Comparison of ENCODE assay signal across 10 cellular contexts in genomic region chr1:109913360-109913879, GRCh38. TPM values are rescaled to one million over a fixed set of nuclear protein-coding genes. Genes with fewer than 3 reads are reported as not detected.
DNase-seq lines count a peak whose midpoint lies in the region; TF ChIP-seq lines count a peak whose summit lies in the region.
"Had no signal": no experiment of that assay in that cellular context is flagged by ENCODE, and none has a peak within 500 bp of the region (broad histone marks: within the 10 kb centered on the region; RNA-seq: fewer than 3 reads in every experiment).

No MANE protein-coding gene starts in this region.

- no TSS peak for BruUV-seq in OCI-LY7 (replicated peaks; lab: Mats Ljungman, UMichigan)

- no peaks in the 10 kb centered on the region for H3K27me3 ChIP-seq in GM23248 (replicated peaks; ENCODE audit: insufficient read depth)
- peaks cover 2% of the 10 kb centered on the region for H3K27me3 ChIP-seq in fibroblast of lung (ENCODE audit: control insufficient read depth, insufficient read depth, low read length)
- peaks cover 0 to 34% (median 0%) of the 10 kb centered on the region in 7 donors for H3K27me3 ChIP-seq in spleen (replicated peaks in 1 of 7)

- CTCF ChIA-PET in activated CD4-positive, alpha-beta memory T cell treated with anti-CD3 and anti-CD28 coated beads, Interleukin-2, amount 10 ng/mL, durations not matched to agents 7 days and 5 days (lab: Charles Lee) = interaction anchor here (0.6 to 4.2 kb wide), 4 partner anchors 71 to 414 kb away, joined by 3 to 23 read pairs (median 12); partner anchors contain the start of gene AHCYL1
- CTCF ChIA-PET in OCI-LY7 (lab: Charles Lee; ENCODE audit: unreplicated experiment) = no interaction called here

- H3K4me3 ChIP-seq in GM23248 (peak overlapping the region; percentile 92), fibroblast of lung (replicated peaks in 1 of 4; ENCODE audit: control extremely low read depth in 1 of 4, insufficient read depth in 1 of 4, low read depth in 3 of 4, low read length in 4 of 4) (peak overlapping the region in 2 of 4 experiments; percentile 66 to 91), spleen (peak overlapping the region; percentile 42 to 88 (median 63)), OCI-LY7 (ENCODE audit: low read depth, low read length, poor library complexity, severe bottlenecking) (no peak overlapping the region)

- H2AFZ ChIP-seq in GM23248 (no peak overlapping the region), fibroblast of lung (ENCODE audit: low read length) (no peak overlapping the region), OCI-LY7 (ENCODE audit: low read length) (no peak overlapping the region)

- H3K4me3 Mint-ChIP-seq in activated CD4-positive, alpha-beta memory T cell treated with anti-CD3 and anti-CD28 coated beads, Interleukin-2, amount 10 ng/mL, durations not matched to agents 7 days and 5 days = peak overlapping the region; percentile 94

- H3K9ac ChIP-seq in GM23248 (peak overlapping the region; percentile 89), fibroblast of lung (ENCODE audit: insufficient read depth, low read length) (no peak overlapping the region)

- H3K36me3 Mint-ChIP-seq in activated CD4-positive, alpha-beta memory T cell treated with anti-CD3 and anti-CD28 coated beads, Interleukin-2, amount 10 ng/mL, durations not matched to agents 7 days and 5 days (ENCODE audit: low read depth) = peaks cover 62% of the 10 kb centered on the region

- H3K4me1 Mint-ChIP-seq in activated CD4-positive, alpha-beta memory T cell treated with anti-CD3 and anti-CD28 coated beads, Interleukin-2, amount 10 ng/mL, durations not matched to agents 7 days and 5 days = peaks cover 76% of the 10 kb centered on the region

- H3K27ac ChIP-seq in GM23248 (peak overlapping the region; percentile 75), fibroblast of lung (ENCODE audit: insufficient read depth, low read length) (no peak overlapping the region), spleen (peak overlapping the region; percentile 35 to 88 (median 81)), OCI-LY7 (ENCODE audit: low read depth, low read length, poor library complexity, severe bottlenecking) (no peak overlapping the region)

- WGBS in GM23248 (ENCODE audit: low coverage in 1 of 2, low lambda C conversion rate in 2 of 2, missing lambda C conversion rate in 2 of 2), 2 experiments = 13 to 14% methylated on average over 1 of the region's 1 CpG
- WGBS in spleen, 5 donors = 44 to 100% (median 69%) methylated on average over 1 of the region's 1 CpG

- H3F3A ChIP-seq in GM23248 (ENCODE audit: insufficient read depth) = peaks cover 24% of the 10 kb centered on the region; the same call in 1 of the 2 replicates

- H3K9me3 ChIP-seq in GM23248 (ENCODE audit: low read depth) (no peaks in the 10 kb centered on the region), fibroblast of lung (ENCODE audit: control insufficient read depth, insufficient read depth, low read depth, low read length) (no peaks in the 10 kb centered on the region), spleen (no peaks in the 10 kb centered on the region), OCI-LY7 (ENCODE audit: low read length) (no peaks in the 10 kb centered on the region)

- H3K4me2 ChIP-seq in GM23248 (ENCODE audit: unreplicated experiment) (peak overlapping the region; percentile 95), fibroblast of lung (ENCODE audit: extremely low read depth, insufficient read depth, low read length) (peak overlapping the region; percentile 83), OCI-LY7 (ENCODE audit: low read length) (no peak overlapping the region)

- H3K9me3 Mint-ChIP-seq in activated CD4-positive, alpha-beta memory T cell treated with anti-CD3 and anti-CD28 coated beads, Interleukin-2, amount 10 ng/mL, durations not matched to agents 7 days and 5 days = no peaks in the 10 kb centered on the region

- peaks cover 31% of the 10 kb centered on the region for H3K4me1 ChIP-seq in GM23248 (ENCODE audit: insufficient read depth)
- peaks cover 21% of the 10 kb centered on the region for H3K4me1 ChIP-seq in fibroblast of lung (ENCODE audit: control insufficient read depth, extremely low read depth, insufficient read depth, low read length)
- peaks cover 15 to 95% (median 51%) of the 10 kb centered on the region in 6 donors for H3K4me1 ChIP-seq in spleen
- no peaks in the 10 kb centered on the region for H3K4me1 ChIP-seq in OCI-LY7 (ENCODE audit: insufficient read depth, low read length, poor library complexity, severe bottlenecking)

- in situ Hi-C loops in GM23248 (cut with MboI) = no loop called here
- in situ Hi-C loops in KBM-7 (cut with MboI; ENCODE audit: low pct_unique_long_range_greater_than_20kb, low sequenced_read_pairs) = no loop called here

- H3K79me2 ChIP-seq in GM23248 (ENCODE audit: insufficient read depth) (peaks cover 68% of the 10 kb centered on the region), fibroblast of lung (ENCODE audit: control insufficient read depth, insufficient read depth, low read length) (peaks cover 49% of the 10 kb centered on the region), OCI-LY7 (ENCODE audit: insufficient read depth, low read depth, low read length) (no peaks in the 10 kb centered on the region)

- TF ChIP-seq CTCF in fibroblast of lung (conservative IDR thresholded peaks at IDR 0.05 in 1 of 2, IDR thresholded peaks at IDR 0.05 in 1 of 2; ENCODE audit: low read depth in 1 of 2, low read length in 2 of 2) (no peak), spleen (IDR thresholded peaks at IDR 0.05 in 8 of 11, conservative IDR thresholded peaks at IDR 0.05 in 3 of 11) (no peak), OCI-LY7 (conservative IDR thresholded peaks at IDR 0.05; ENCODE audit: low read length) (no peak)

- H4K20me1 ChIP-seq in GM23248 (ENCODE audit: insufficient read depth) (no peaks in the 10 kb centered on the region), fibroblast of lung (ENCODE audit: control insufficient read depth, extremely low read depth, insufficient read depth, low read length) (no peaks in the 10 kb centered on the region), OCI-LY7 (ENCODE audit: insufficient read depth, low read length) (no peaks in the 10 kb centered on the region)

- no peak for TF ChIP-seq POLR2A in spleen (IDR thresholded peaks at IDR 0.05)

- H3K9me2 ChIP-seq in GM23248 (ENCODE audit: insufficient read depth) = no peaks in the 10 kb centered on the region
- no peaks in the 10 kb centered on the region for H3K9me2 ChIP-seq in OCI-LY7 (ENCODE audit: insufficient read depth, low read length)

- intact Hi-C loops in spleen (cut with DNase I; ENCODE audit: low total_unique reads) = no loop called here
- intact Hi-C loops in OCI-LY7 (cut with micrococcal nuclease; ENCODE audit: unreplicated experiment) = no loop called here

- H3K36me3 ChIP-seq in GM23248 (ENCODE audit: low read depth) (peaks cover 18% of the 10 kb centered on the region), fibroblast of lung (ENCODE audit: control insufficient read depth, insufficient read depth, low read length) (peaks cover 19% of the 10 kb centered on the region), spleen (peaks cover 0 to 44% (median 18%) of the 10 kb centered on the region in 6 donors), OCI-LY7 (ENCODE audit: insufficient read depth, low read length) (no peaks in the 10 kb centered on the region)

- peak; percentile 51 for DNase-seq in GM23248
- no peak for DNase-seq in activated CD4-positive, alpha-beta memory T cell treated with anti-CD3 and anti-CD28 coated beads, Interleukin-2, amount 10 ng/mL, durations not matched to agents 7 days and 5 days
- DNase-seq in fibroblast of lung (ENCODE audit: low read depth in 2 of 2) = no peak
- no peak for DNase-seq in spleen
- DNase-seq in OCI-LY7 (ENCODE audit: low spot score) = no peak
- DNase-seq in KBM-7 = no peak
- DNase-seq in activated gamma-delta T cell (lab: John Stamatoyannopoulos, UW) = no peak
- DNase-seq: activated CD4-positive, alpha-beta T cell treated with anti-CD3 and anti-CD28 coated beads, Interleukin-2, amount 50 U/mL, for 48 hours; NCI-H187; stimulated activated CD8-positive, alpha-beta memory T cell treated with anti-CD3 and anti-CD28 coated beads, Interleukin-4, amount 100 ng/mL, for 48 hours had no signal

- H3K27ac Mint-ChIP-seq in activated CD4-positive, alpha-beta memory T cell treated with anti-CD3 and anti-CD28 coated beads, Interleukin-2, amount 10 ng/mL, durations not matched to agents 7 days and 5 days = peak overlapping the region; percentile 89

- H3K27me3 Mint-ChIP-seq in activated CD4-positive, alpha-beta memory T cell treated with anti-CD3 and anti-CD28 coated beads, Interleukin-2, amount 10 ng/mL, durations not matched to agents 7 days and 5 days = no peaks in the 10 kb centered on the region

- POLR2A ChIA-PET in activated CD4-positive, alpha-beta memory T cell treated with anti-CD3 and anti-CD28 coated beads, Interleukin-2, amount 10 ng/mL, durations not matched to agents 7 days and 5 days (lab: Charles Lee) = interaction anchor here (0.6 to 6.1 kb wide), 10 partner anchors 9 to 1563 kb away, joined by 3 to 52 read pairs (median 4); partner anchors contain the start of gene AHCYL1
- POLR2A ChIA-PET in OCI-LY7 (lab: Charles Lee) = no interaction called here

RNA-seq across cellular contexts. Expression of gene CSF1, which starts 2.8 kb away (rescaled TPM):
- 60.0 and 87.0 TPM in 2 replicates for total RNA-seq in GM23248 (2014; rRNA removed; shearing (Covaris generic))
- polyA plus RNA-seq in GM23248 (2016; fragmentation: Nextera tagmentation; extraction: Ambion mirVana) = 65.3 and 67.9 TPM in 2 replicates
- 10 to 100 TPM; 89.4 to 94.2 TPM for total RNA-seq in activated CD4-positive, alpha-beta memory T cell treated with anti-CD3 and anti-CD28 coated beads, Interleukin-2, amount 10 ng/mL, durations not matched to agents 7 days and 5 days
- 29.0 and 48.9 TPM in 2 replicates for total RNA-seq in fibroblast of lung
- 28.6 and 40.4 TPM in 2 replicates for polyA plus RNA-seq in fibroblast of lung
- 23.3 and 29.5 TPM in 2 replicates for polyA plus RNA-seq in fibroblast of lung (2012)
- polyA minus RNA-seq in fibroblast of lung (ENCODE audit: low replicate concordance) = 36.1 and 52.1 TPM in 2 replicates
- 100 to 1,000 TPM in 4 of 7 donors, 10 to 100 TPM in 3; 54.2 to 207 (median 112) TPM for total RNA-seq in spleen
- polyA plus RNA-seq in spleen = 10 to 100 TPM in 1 of 3 donors, 1 to 10 TPM in 2; 5.8 to 17.3 (median 8.1) TPM
- not detected in 2 replicates for total RNA-seq in OCI-LY7 (2014; rRNA removed; shearing (Covaris generic))
- total RNA-seq in OCI-LY7 (2022) = not detected in 2 replicates

Comparison
In these comparisons a context has a peak if more than half of its experiments do, and no peak if none do; other contexts are left out.
1. H3K27ac ChIP-seq: peak in GM23248 (single experiment) and spleen (8 of 8); none in fibroblast of lung (single experiment) and OCI-LY7 (single experiment).
2. RNA of gene CSF1, which starts 2.8 kb away (total RNA-seq): 54.2 to 207 TPM in spleen, 89.4 to 94.2 TPM in activated CD4-positive, alpha-beta memory T cell treated with anti-CD3 and anti-CD28 coated beads, Interleukin-2, amount 10 ng/mL, durations not matched to agents 7 days and 5 days, 60.0 to 87.0 TPM in GM23248 and 29.0 to 48.9 TPM in fibroblast of lung; not detected in OCI-LY7; every median in the first group is over 10 times any median in the second.